In genomic region chr17:39547713-39548478, GRCh38 we compare ENCODE assay signal across 8 cellular contexts. TPM values are rescaled to one million over a fixed set of nuclear protein-coding genes. Genes with fewer than 3 reads are reported as not detected.
DNase-seq lines count a peak whose midpoint lies in the region; ATAC-seq and TF ChIP-seq lines count a peak whose summit lies in the region.

No MANE protein-coding gene starts in this region.

- H3K36me3 ChIP-seq in mucosa of descending colon (ENCODE audit: low read depth), result no peaks in the 10 kb centered on the region

- peaks cover 3 to 4% of the 10 kb centered on the region in 2 donors for H3K4me1 Mint-ChIP-seq in effector memory CD8-positive, alpha-beta T cell (ENCODE audit: low read depth in 2 of 2)

- no peak overlapping the region for H3K4me3 ChIP-seq in mucosa of descending colon

- H3K27ac Mint-ChIP-seq in effector memory CD8-positive, alpha-beta T cell, result no peak overlapping the region

- H3K9me3 ChIP-seq in mucosa of descending colon, result no peaks in the 10 kb centered on the region

- peaks cover 41% of the 10 kb centered on the region for H3K36me3 Mint-ChIP-seq in effector memory CD8-positive, alpha-beta T cell (ENCODE audit: insufficient read depth)

- TF ChIP-seq CTCF in mucosa of descending colon (IDR thresholded peaks at IDR 0.05), result peak; percentile 93

- no peak overlapping the region for H3K4me3 Mint-ChIP-seq in effector memory CD8-positive, alpha-beta T cell

- H3K27me3 Mint-ChIP-seq in effector memory CD8-positive, alpha-beta T cell, result no peaks in the 10 kb centered on the region

- DNase-seq in NOMO-1 (lab: John Stamatoyannopoulos, UW; ENCODE audit: unreplicated experiment in 2 of 2) (peak; percentile 14 to 25), NOMO-1 treated with dmso at 0.1 percent for 144 hours (lab: John Stamatoyannopoulos, UW; ENCODE audit: unreplicated experiment) (no peak), NCI-H345 treated with DMSO at 0.1 percent for 48 hours (lab: John Stamatoyannopoulos, UW; ENCODE audit: unreplicated experiment) (peak; percentile 9), mucosa of descending colon (peak in 2 of 3 donors; percentile 84 to 87)
- DNase-seq in activated CD8-positive, alpha-beta memory T cell treated with anti-CD3 and anti-CD28 coated beads for 1 hour (ENCODE audit: extremely low read depth in 1 of 2, low read depth in 1 of 2), result peak; percentile 43 to 56
- peak; percentile 72 to 84 (median 75) for DNase-seq in effector memory CD8-positive, alpha-beta T cell
- DNase-seq in stimulated activated CD8-positive, alpha-beta memory T cell treated with anti-CD3 and anti-CD28 coated beads, Interleukin-4, amount 100 ng/mL, for 48 hours, result peak; percentile 92

- ATAC-seq in effector memory CD8-positive, alpha-beta T cell (replicated peaks), result peak; percentile 72
- ATAC-seq in mucosa of descending colon, result peak; percentile 86
- ATAC-seq in GM21381 (IDR thresholded peaks at IDR 0.05; ENCODE audit: unreplicated experiment), result no peak

- H3K4me1 ChIP-seq in mucosa of descending colon (ENCODE audit: low read depth), result no peaks in the 10 kb centered on the region

- H3K9me3 Mint-ChIP-seq in effector memory CD8-positive, alpha-beta T cell, result no peaks in the 10 kb centered on the region

- intact Hi-C loops in mucosa of descending colon (cut with DNase I, micrococcal nuclease), result no loop called here

RNA-seq across cellular contexts. Expression of gene NEUROD2, which starts 59.8 kb away (rescaled TPM):
- under 1 TPM in 1 of 3 donors, not detected in 2; 0.05 TPM for total RNA-seq in mucosa of descending colon
